1 cellular context compared by ENCODE assay signal in genomic region chr22:36363378-36363931, GRCh38.
TF ChIP-seq lines count a peak whose summit lies in the region.

No MANE protein-coding gene starts in this region.

TF ChIP-seq in HEK293, 187 proteins besides CTCF, POLR2A, EP300 and RAD21 (continued from another document):
- no peak for TF ChIP-seq ZNF280D (tag by site-specific recombination; IDR thresholded peaks at IDR 0.05)
- 0 out of 2 replicates have a peak, but pooled peaks have one; percentile 27 for TF ChIP-seq GLIS2 (tag by site-specific recombination; IDR thresholded peaks at IDR 0.05)
TF ChIP-seq in HEK293: peak in this region for 8.
